Comparison of ENCODE assay signal across 31 cellular contexts in the genomic region with DNA sequence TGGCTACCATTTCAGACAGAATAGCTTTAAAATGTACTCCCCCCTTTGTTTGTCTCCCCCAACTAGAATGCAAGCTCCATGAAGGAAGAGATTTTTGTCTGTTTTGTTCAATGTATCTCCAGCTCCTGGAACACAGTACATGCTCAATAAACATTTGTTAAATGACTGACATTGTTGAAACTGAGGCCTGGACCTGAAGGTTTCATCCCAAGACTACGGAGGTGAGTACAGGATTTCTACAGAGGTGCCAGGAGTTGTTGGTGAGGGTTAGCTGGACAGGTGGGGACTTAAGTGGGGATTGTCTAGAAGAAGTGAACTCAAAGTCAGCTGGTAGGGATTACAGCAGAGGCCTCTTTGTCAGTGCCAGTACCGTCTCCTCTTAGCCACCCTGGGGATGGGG. TPM values are rescaled to one million over a fixed set of nuclear protein-coding genes. Genes with fewer than 3 reads are reported as not detected.
DNase-seq lines count a peak whose midpoint lies in the region; ATAC-seq and TF ChIP-seq lines count a peak whose summit lies in the region.
"Had no signal": no experiment of that assay in that cellular context is flagged by ENCODE, and none has a peak within 500 bp of the region (broad histone marks: within the 10 kb centered on the region; RNA-seq: fewer than 3 reads in every experiment).

No MANE protein-coding gene starts in this region.

- peak overlapping the region in 9 of 11 experiments; percentile 60 to 92 (median 81); a peak in 19 of 22 replicates for H3K27ac ChIP-seq in BLaER1 treated with 17β-estradiol and CSF1 and Interleukin-3, amounts not matched to agents 10 nM and 100 nM
- peak overlapping the region; percentile 76 to 100 (median 76) for H3K27ac ChIP-seq in gastrocnemius medialis

- peak overlapping the region in 10 of 11 experiments; percentile 13 to 77 (median 66); a peak in 15 of 22 replicates for H3K9ac ChIP-seq in BLaER1 treated with 17β-estradiol and CSF1 and Interleukin-3, amounts not matched to agents 10 nM and 100 nM

- peak overlapping the region; percentile 2 for H3K27ac Mint-ChIP-seq in Calu3 (ENCODE audit: unreplicated experiment)
- H3K27ac Mint-ChIP-seq in chondrocyte (ENCODE audit: unreplicated experiment) = peak overlapping the region; percentile 34
- H3K27ac Mint-ChIP-seq: activated CD4-positive, alpha-beta memory T cell treated with anti-CD3 and anti-CD28 coated beads for 36 hours; activated T-helper 1 cell treated with anti-CD3 and anti-CD28 coated beads, Interleukin-12 subunit alpha, Interleukin-12 subunit beta, Interleukin-2, Interleukin-4 antibody, amounts not matched to agents 30 ng/mL and 10 ng/mL and 1 ng/mL, durations not matched to agents 14 hours and 24 hours and 36 hours; CD4-positive, alpha-beta T cell; GM23338; HFFc6; immature natural killer cell; mesothelial cell of epicardium; naive thymus-derived CD4-positive, alpha-beta T cell; T-helper 1 cell treated with Interleukin-12 subunit alpha and Interleukin-12 subunit beta and Interleukin-4 antibody, amounts not matched to agents 30 μg/mL and 1 μg/mL, for 36 hours had no signal

- H4K20me1 ChIP-seq in BLaER1 treated with 17β-estradiol and CSF1 and Interleukin-3, amounts not matched to agents 10 nM and 100 nM = peaks cover under 1 to 35% (median 20%) of the 10 kb centered on the region in 11 experiments; a peak in 15 of 22 replicates

- peaks cover 44% of the 10 kb centered on the region for H3K36me3 Mint-ChIP-seq in Calu3 (ENCODE audit: insufficient read depth, unreplicated experiment)
- H3K36me3 Mint-ChIP-seq in chondrocyte (ENCODE audit: low read depth) = peaks cover 13% of the 10 kb centered on the region

- H3K4me3 Mint-ChIP-seq in Calu3 (ENCODE audit: low read depth, unreplicated experiment) (no peak overlapping the region), chondrocyte (ENCODE audit: unreplicated experiment) (no peak overlapping the region)
- H3K4me3 Mint-ChIP-seq: activated CD4-positive, alpha-beta memory T cell treated with anti-CD3 and anti-CD28 coated beads for 36 hours; activated T-helper 1 cell treated with anti-CD3 and anti-CD28 coated beads, Interleukin-12 subunit alpha, Interleukin-12 subunit beta, Interleukin-2, Interleukin-4 antibody, amounts not matched to agents 30 ng/mL and 10 ng/mL and 1 ng/mL, durations not matched to agents 14 hours and 24 hours and 36 hours; CD4-positive, alpha-beta T cell; GM23338; HFFc6; immature natural killer cell; mesothelial cell of epicardium; naive thymus-derived CD4-positive, alpha-beta T cell; T-helper 1 cell treated with Interleukin-12 subunit alpha and Interleukin-12 subunit beta and Interleukin-4 antibody, amounts not matched to agents 30 μg/mL and 1 μg/mL, for 36 hours had no signal

- no peaks in the 10 kb centered on the region for H3K27me3 ChIP-seq in BLaER1 treated with 17β-estradiol and CSF1 and Interleukin-3, amounts not matched to agents 10 nM and 100 nM
- H3K27me3 ChIP-seq in gastrocnemius medialis = no peaks in the 10 kb centered on the region
- H3K27me3 ChIP-seq: upper lobe of left lung had no signal

- peaks cover 32 to 92% (median 61%) of the 10 kb centered on the region in 10 experiments for H3K4me1 ChIP-seq in BLaER1 treated with 17β-estradiol and CSF1 and Interleukin-3, amounts not matched to agents 10 nM and 100 nM
- peaks cover 11% of the 10 kb centered on the region in 2 donors for H3K4me1 ChIP-seq in gastrocnemius medialis
- H3K4me1 ChIP-seq: upper lobe of left lung had no signal

- H3K27me3 Mint-ChIP-seq in Calu3 (ENCODE audit: unreplicated experiment) (no peaks in the 10 kb centered on the region), chondrocyte (ENCODE audit: low read depth) (no peaks in the 10 kb centered on the region)
- H3K27me3 Mint-ChIP-seq: activated CD4-positive, alpha-beta memory T cell treated with anti-CD3 and anti-CD28 coated beads for 36 hours; CD4-positive, alpha-beta T cell; naive thymus-derived CD4-positive, alpha-beta T cell had no signal

- intact Hi-C loops in Calu3 (cut with micrococcal nuclease; ENCODE audit: unreplicated experiment) (no loop called here), gastrocnemius medialis (cut with DNase I; ENCODE audit: low total_unique reads) (no loop called here)

- peaks cover 12% of the 10 kb centered on the region for H3K4me1 Mint-ChIP-seq in Calu3 (ENCODE audit: low read depth, unreplicated experiment)
- peaks cover 10% of the 10 kb centered on the region for H3K4me1 Mint-ChIP-seq in chondrocyte (ENCODE audit: low read depth)
- H3K4me1 Mint-ChIP-seq: GM23338; immature natural killer cell; mesothelial cell of epicardium; naive thymus-derived CD4-positive, alpha-beta T cell had no signal

- H3K4me3 ChIP-seq in BLaER1 treated with 17β-estradiol and CSF1 and Interleukin-3, amounts not matched to agents 10 nM and 100 nM = no peak overlapping the region; a peak in 1 of 20 replicates
- no peak overlapping the region for H3K4me3 ChIP-seq in gastrocnemius medialis
- H3K4me3 ChIP-seq: coronary artery, GM23338, upper lobe of left lung had no signal

- H3K9me3 Mint-ChIP-seq in Calu3 (ENCODE audit: low read depth, unreplicated experiment) = no peaks in the 10 kb centered on the region
- no peaks in the 10 kb centered on the region for H3K9me3 Mint-ChIP-seq in chondrocyte (ENCODE audit: low read depth)
- H3K9me3 Mint-ChIP-seq: activated CD4-positive, alpha-beta memory T cell treated with anti-CD3 and anti-CD28 coated beads for 36 hours; activated T-helper 1 cell treated with anti-CD3 and anti-CD28 coated beads, Interleukin-12 subunit alpha, Interleukin-12 subunit beta, Interleukin-2, Interleukin-4 antibody, amounts not matched to agents 30 ng/mL and 10 ng/mL and 1 ng/mL, durations not matched to agents 14 hours and 24 hours and 36 hours; CD4-positive, alpha-beta T cell; GM23338; HFFc6; mesothelial cell of epicardium; naive thymus-derived CD4-positive, alpha-beta T cell; T-helper 1 cell treated with Interleukin-12 subunit alpha and Interleukin-12 subunit beta and Interleukin-4 antibody, amounts not matched to agents 30 μg/mL and 1 μg/mL, for 36 hours had no signal

- TF ChIP-seq CTCF in Calu3 (IDR thresholded peaks at IDR 0.05; ENCODE audit: unreplicated experiment) (no peak), chondrocyte (IDR thresholded peaks at IDR 0.05) (no peak), gastrocnemius medialis (IDR thresholded peaks at IDR 0.05 in 4 of 5, conservative IDR thresholded peaks at IDR 0.05 in 1 of 5) (no peak)

- CTCF ChIA-PET in Calu3 (lab: Charles Lee) = interaction anchor here (0.6 to 1.9 kb wide), 4 partner anchors 15 to 543 kb away, joined by 3 to 8 read pairs (median 8); no protein-coding TSS in a partner anchor

- ATAC-seq in gastrocnemius medialis (peak in 1 of 2 donors; percentile 25), HG03520 (IDR thresholded peaks at IDR 0.05; ENCODE audit: unreplicated experiment) (no peak), HG02840 (IDR thresholded peaks at IDR 0.05; ENCODE audit: low FRiP score, unreplicated experiment) (no peak)
- ATAC-seq: GM23338 had no signal

- in situ Hi-C loops in gastrocnemius medialis (cut with MboI; ENCODE audit: low sequenced_read_pairs in 4 of 4) = no loop called here

- DNase-seq in Calu3 (no peak), chondrocyte (ENCODE audit: low spot score) (no peak), gastrocnemius medialis (no peak), SW 1271 (lab: John Stamatoyannopoulos, UW) (no peak)
- DNase-seq: activated CD4-positive, alpha-beta memory T cell treated with anti-CD3 and anti-CD28 coated beads for 36 hours; activated CD4-positive, CD25-positive, alpha-beta regulatory T cell treated with anti-CD3 and anti-CD28 coated beads, Interleukin-2, amount 50 U/mL, for 72 hours; activated CD8-positive, alpha-beta memory T cell treated with anti-CD3 and anti-CD28 coated beads, Interleukin-2, amount 50 U/mL, for 4 hours; activated naive CD4-positive, alpha-beta T cell treated with anti-CD3 and anti-CD28 coated beads, Interleukin-2, amount 50 U/mL, for 16 hours; amygdala; CD4-positive, alpha-beta T cell; DMS 273 treated with DMSO at 0.1 percent for 48 hours; effector memory CD4-positive, alpha-beta T cell; erythroblast; HFFc6; hypothalamus; immature natural killer cell; naive thymus-derived CD4-positive, alpha-beta T cell; NCI-H1694 treated with DMSO at 0.1 percent for 48 hours; occipital lobe; stimulated activated CD4-positive, alpha-beta T cell treated with anti-CD3 and anti-CD28 coated beads, Interleukin-12 subunit alpha, Interleukin-12 subunit beta, amount 100 ng/mL, for 4 hours; stimulated activated CD4-positive, alpha-beta T cell treated with anti-CD3 and anti-CD28 coated beads, Interleukin-4, amount 100 ng/mL, for 1 hour; substantia nigra had no signal

- no TSS peak for BruUV-seq in Calu3 (replicated peaks; lab: Mats Ljungman, UMichigan)

- H3K36me3 ChIP-seq in BLaER1 treated with 17β-estradiol and CSF1 and Interleukin-3, amounts not matched to agents 10 nM and 100 nM = peaks cover 15 to 28% (median 24%) of the 10 kb centered on the region in 11 experiments
- peaks cover 5 to 15% of the 10 kb centered on the region in 2 donors for H3K36me3 ChIP-seq in gastrocnemius medialis

- no peaks in the 10 kb centered on the region for H3K9me3 ChIP-seq in BLaER1 treated with 17β-estradiol and CSF1 and Interleukin-3, amounts not matched to agents 10 nM and 100 nM (replicated peaks in 1 of 11)
- H3K9me3 ChIP-seq in gastrocnemius medialis = no peaks in the 10 kb centered on the region
- H3K9me3 ChIP-seq: upper lobe of left lung had no signal

- peak overlapping the region; percentile 34 to 94 (median 66) for H3K4me2 ChIP-seq in BLaER1 treated with 17β-estradiol and CSF1 and Interleukin-3, amounts not matched to agents 10 nM and 100 nM
- H3K4me2 ChIP-seq: GM23338 had no signal

- no peak for TF ChIP-seq POLR2A in gastrocnemius medialis (IDR thresholded peaks at IDR 0.05)

RNA-seq across cellular contexts. Expression of gene VEGFA, which starts 19.4 kb away (rescaled TPM):
- total RNA-seq in Calu3 (2022) (345 and 407 TPM in 2 replicates), chondrocyte (24.8 to 139 TPM (median 137 TPM) in 3 replicates), gastrocnemius medialis (100 to 1,000 TPM in 3 of 4 donors, 10 to 100 TPM in 1; 66.4 to 195 (median 149) TPM)
